ENCODE assay signal across 24 cellular contexts in genomic region chr16:86202267-86202666, GRCh38.
DNase-seq lines count a peak whose midpoint lies in the region; ATAC-seq, FAIRE-seq and TF ChIP-seq lines count a peak whose summit lies in the region.
"Had no signal": no experiment of that assay in that cellular context is flagged by ENCODE, and none has a peak within 500 bp of the region (broad histone marks: within the 10 kb centered on the region; RNA-seq: fewer than 3 reads in every experiment).

No MANE protein-coding gene starts in this region.

- no peak overlapping the region for H3K9ac ChIP-seq in mucosa of rectum (ENCODE audit: low read depth in 1 of 2, low read length in 2 of 2)
- H3K9ac ChIP-seq: BLaER1, KMS-11 had no signal

- no peak for ATAC-seq in right cardiac atrium
- ATAC-seq: Right ventricle myocardium inferior had no signal

- H3K27me3 ChIP-seq in right cardiac atrium (ENCODE audit: control insufficient read depth, insufficient read depth) (no peaks in the 10 kb centered on the region), mucosa of rectum (ENCODE audit: control insufficient read depth in 2 of 2, insufficient read depth in 2 of 2, low read length in 2 of 2) (peaks cover 10 to 13% of the 10 kb centered on the region in 2 donors), stomach (peaks cover 0 to 45% (median 10%) of the 10 kb centered on the region in 3 donors)

- H3K4me3 ChIP-seq in right cardiac atrium (ENCODE audit: low read length) (no peak overlapping the region), mucosa of rectum (ENCODE audit: low read length in 2 of 2) (no peak overlapping the region), stomach (no peak overlapping the region)
- H3K4me3 ChIP-seq: BLaER1 had no signal

- no peaks in the 10 kb centered on the region for H3K9me3 ChIP-seq in right cardiac atrium (ENCODE audit: control insufficient read depth, low read length)
- no peaks in the 10 kb centered on the region for H3K9me3 ChIP-seq in mucosa of rectum (ENCODE audit: control insufficient read depth in 2 of 2, low read length in 2 of 2)
- no peaks in the 10 kb centered on the region for H3K9me3 ChIP-seq in stomach
- H3K9me3 ChIP-seq: BLaER1 had no signal

- WGBS in right cardiac atrium, result 78% methylated on average over 16 of the region's 16 CpGs
- 49 to 69% (median 61%) methylated on average over 15 to 16 of the region's 16 CpGs for WGBS in stomach, 5 donors

- no peak for TF ChIP-seq CTCF in stomach (IDR thresholded peaks at IDR 0.05)

- no peaks in the 10 kb centered on the region for H3K4me1 ChIP-seq in right cardiac atrium (ENCODE audit: control insufficient read depth, insufficient read depth, low read length)
- H3K4me1 ChIP-seq in mucosa of rectum (ENCODE audit: control insufficient read depth in 2 of 2, insufficient read depth in 2 of 2, low read length in 2 of 2), result no peaks in the 10 kb centered on the region
- H3K4me1 ChIP-seq in stomach, result peaks cover 0 to 9% (median 0%) of the 10 kb centered on the region in 4 donors
- H3K4me1 ChIP-seq: BLaER1 had no signal

- H3K36me3 ChIP-seq in mucosa of rectum (ENCODE audit: control insufficient read depth in 2 of 2, insufficient read depth in 2 of 2, low read length in 2 of 2), result no peaks in the 10 kb centered on the region
- H3K36me3 ChIP-seq in stomach, result no peaks in the 10 kb centered on the region
- H3K36me3 ChIP-seq: BLaER1 had no signal

- TF ChIP-seq EP300 in stomach (IDR thresholded peaks at IDR 0.05), result no peak

- TF ChIP-seq POLR2A in stomach (IDR thresholded peaks at IDR 0.05) (no peak), GM12892 (IDR thresholded peaks at IDR 0.05; ENCODE audit: low read depth, low read length) (no peak)

- intact Hi-C loops in cardiac septum (cut with DNase I), result no loop called here
- intact Hi-C loops in right cardiac atrium (cut with DNase I), result no loop called here
- intact Hi-C loops in stomach (cut with DNase I; ENCODE audit: low total_unique reads), result no loop called here

- H3K27ac ChIP-seq in right cardiac atrium (ENCODE audit: low read length) (no peak overlapping the region), mucosa of rectum (ENCODE audit: low read depth in 2 of 2, low read length in 2 of 2) (peak overlapping the region; percentile 56 to 79), stomach (peak overlapping the region in 3 of 5 donors; percentile 82 to 87 (median 86))
- H3K27ac ChIP-seq: 22Rv1, BLaER1, KMS-11 had no signal

- no peak for FAIRE-seq in GM12892 (lab: Jason Lieb, UNC)
- FAIRE-seq: GM12891, HTR-8/SVneo had no signal

- DNase-seq in cardiac septum (ENCODE audit: low spot score), result peak; percentile 51
- no peak for DNase-seq in right cardiac atrium
- DNase-seq in stomach, result no peak
- no peak for DNase-seq in GM12892 (ENCODE audit: insufficient read length)
- DNase-seq in NCI-H187 (lab: John Stamatoyannopoulos, UW), result no peak
- no peak for DNase-seq in SIG-M5 treated with dmso at 0.1 percent for 504 hours (lab: John Stamatoyannopoulos, UW; ENCODE audit: unreplicated experiment)
- no peak for DNase-seq in NCI-H345 treated with DMSO at 0.1 percent for 48 hours (lab: John Stamatoyannopoulos, UW; ENCODE audit: unreplicated experiment)
- DNase-seq: ACHN; CD4-positive, alpha-beta T cell; DND-41; GOT3; NCI-H1105; NCI-H146; NCI-H2029 treated with DMSO at 0.1 percent for 48 hours; NCI-H226; NCI-H524; OCI-M1 had no signal
